27 cellular contexts compared by ENCODE assay signal in the genomic region with DNA sequence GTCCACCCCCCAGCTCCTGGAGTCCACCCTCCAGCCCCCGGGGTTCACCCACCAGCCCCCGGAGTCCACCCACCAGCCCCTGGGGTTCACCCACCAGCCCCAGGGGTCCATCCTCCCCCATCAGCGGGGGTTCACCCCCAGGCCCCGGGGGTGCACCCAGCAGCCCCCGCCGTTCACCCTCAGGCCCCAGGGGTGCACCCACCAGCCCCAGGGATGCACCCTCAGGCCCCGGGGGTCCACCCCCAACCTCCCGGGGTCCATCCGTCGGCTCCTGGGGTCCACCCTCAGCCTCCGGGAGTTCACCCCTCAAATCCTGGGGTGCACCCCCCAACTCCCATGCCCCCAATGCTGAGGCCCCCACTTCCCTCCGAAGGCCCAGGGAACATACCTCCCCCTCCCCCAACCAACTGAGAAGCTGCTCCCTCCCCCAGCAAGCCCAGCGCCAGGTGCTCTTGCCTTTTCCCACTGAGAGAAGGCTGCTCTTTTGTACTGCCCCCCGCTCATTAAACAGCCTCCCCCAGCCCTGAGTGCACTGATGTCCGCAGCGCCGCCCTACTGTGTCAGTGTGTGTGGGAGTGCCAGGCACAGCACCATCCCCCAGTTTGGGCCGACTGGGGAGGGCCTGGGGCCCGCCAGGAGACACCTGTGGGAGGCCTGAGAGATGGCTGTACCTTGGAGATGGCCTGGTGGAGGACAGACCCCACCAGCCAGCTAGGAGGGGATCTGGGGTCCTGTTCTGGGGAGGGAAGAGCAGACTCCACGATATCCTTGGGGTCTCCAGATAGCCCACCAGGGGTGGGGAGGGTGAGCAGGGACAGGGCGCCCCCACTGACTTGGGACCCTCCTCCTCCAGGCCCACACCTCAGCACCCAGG. TPM values are rescaled to one million over a fixed set of nuclear protein-coding genes. Genes with fewer than 3 reads are reported as not detected.
DNase-seq lines count a peak whose midpoint lies in the region; ATAC-seq and TF ChIP-seq lines count a peak whose summit lies in the region.
"Had no signal": no experiment of that assay in that cellular context is flagged by ENCODE, and none has a peak within 500 bp of the region (broad histone marks: within the 10 kb centered on the region; RNA-seq: fewer than 3 reads in every experiment).

No MANE protein-coding gene starts in this region.

- no peak overlapping the region for H3K4me3 Mint-ChIP-seq in stimulated activated memory B cell treated with anti-CD40 and anti-IgM and Interleukin-4, amounts not matched to agents 10 μg/mL and 1 μg/mL and 100 μg/mL, for 72 hours
- no peak overlapping the region for H3K4me3 Mint-ChIP-seq in stimulated activated effector memory CD8-positive, alpha-beta T cell treated with anti-CD3 and anti-CD28 coated beads, Interleukin-12 subunit alpha, Interleukin-12 subunit beta, amount 100 ng/mL, for 72 hours
- H3K4me3 Mint-ChIP-seq: activated CD4-positive, alpha-beta T cell treated with anti-CD3 and anti-CD28 coated beads, Interleukin-2, amount 10 ng/mL, durations not matched to agents 24 days and 14 days; activated CD8-positive, alpha-beta memory T cell treated with anti-CD3 and anti-CD28 coated beads, Interleukin-2, amount 10 ng/mL, durations not matched to agents 7 days and 5 days; activated naive CD4-positive, alpha-beta T cell treated with anti-CD3 and anti-CD28 coated beads, Interleukin-2, amount 50 U/mL, for 24 hours; activated T-helper 1 cell treated with anti-CD3 and anti-CD28 coated beads, Interleukin-12 subunit alpha, Interleukin-12 subunit beta, Interleukin-2, Interleukin-4 antibody, amounts not matched to agents 30 ng/mL and 10 ng/mL and 1 ng/mL, durations not matched to agents 14 hours and 24 hours and 36 hours; central memory CD8-positive, alpha-beta T cell; natural killer cell; T-helper 17 cell had no signal

- peaks cover 24% of the 10 kb centered on the region for H3K27me3 Mint-ChIP-seq in stimulated activated memory B cell treated with anti-CD40 and anti-IgM and Interleukin-4, amounts not matched to agents 10 μg/mL and 1 μg/mL and 100 μg/mL, for 72 hours
- H3K27me3 Mint-ChIP-seq: activated naive CD4-positive, alpha-beta T cell treated with anti-CD3 and anti-CD28 coated beads, Interleukin-2, amount 50 U/mL, for 24 hours; central memory CD8-positive, alpha-beta T cell; T-helper 17 cell had no signal

- ATAC-seq in right cardiac atrium (no peak), heart right ventricle (no peak), omental fat pad (ENCODE audit: low FRiP score) (no peak)
- peak; percentile 54 for ATAC-seq in stimulated activated memory B cell treated with anti-CD40 and anti-IgM and Interleukin-4, amounts not matched to agents 10 μg/mL and 1 μg/mL and 100 μg/mL, for 72 hours
- no peak for ATAC-seq in stimulated activated effector memory CD8-positive, alpha-beta T cell treated with anti-CD3 and anti-CD28 coated beads, Interleukin-12 subunit alpha, Interleukin-12 subunit beta, amount 100 ng/mL, for 72 hours
- ATAC-seq: activated CD8-positive, alpha-beta memory T cell treated with anti-CD3 and anti-CD28 coated beads, Interleukin-2, amount 10 ng/mL, durations not matched to agents 7 days and 5 days; left lung; natural killer cell; T-helper 17 cell had no signal

- no peak overlapping the region for H2AFZ ChIP-seq in PC-9

- TSS peak; percentile 75 for BruUV-seq in PC-9 (replicated peaks; lab: Mats Ljungman, UMichigan)

- no peak overlapping the region for H3K27ac ChIP-seq in right cardiac atrium (ENCODE audit: low read length)
- H3K27ac ChIP-seq in heart right ventricle: no peak overlapping the region
- H3K27ac ChIP-seq in PC-9: no peak overlapping the region
- H3K27ac ChIP-seq: BLaER1 treated with 17β-estradiol and CSF1 and Interleukin-3, amounts not matched to agents 10 nM and 100 nM; epithelial cell of prostate; left lung; SJSA1 had no signal

- H3K79me2 ChIP-seq in PC-9 (ENCODE audit: low read depth): no peaks in the 10 kb centered on the region

- no peaks in the 10 kb centered on the region for H3K9me3 Mint-ChIP-seq in stimulated activated memory B cell treated with anti-CD40 and anti-IgM and Interleukin-4, amounts not matched to agents 10 μg/mL and 1 μg/mL and 100 μg/mL, for 72 hours
- H3K9me3 Mint-ChIP-seq in stimulated activated effector memory CD8-positive, alpha-beta T cell treated with anti-CD3 and anti-CD28 coated beads, Interleukin-12 subunit alpha, Interleukin-12 subunit beta, amount 100 ng/mL, for 72 hours: no peaks in the 10 kb centered on the region
- H3K9me3 Mint-ChIP-seq: activated CD4-positive, alpha-beta T cell treated with anti-CD3 and anti-CD28 coated beads, Interleukin-2, amount 10 ng/mL, durations not matched to agents 24 days and 14 days; activated naive CD4-positive, alpha-beta T cell treated with anti-CD3 and anti-CD28 coated beads, Interleukin-2, amount 50 U/mL, for 24 hours; activated T-helper 1 cell treated with anti-CD3 and anti-CD28 coated beads, Interleukin-12 subunit alpha, Interleukin-12 subunit beta, Interleukin-2, Interleukin-4 antibody, amounts not matched to agents 30 ng/mL and 10 ng/mL and 1 ng/mL, durations not matched to agents 14 hours and 24 hours and 36 hours; central memory CD8-positive, alpha-beta T cell; natural killer cell had no signal

- CTCF ChIA-PET in PC-9 (lab: Charles Lee): interaction anchor here (0.6 to 0.8 kb wide), 2 partner anchors 67 to 453 kb away, joined by 3 to 16 read pairs; no protein-coding TSS in a partner anchor

- no peak overlapping the region for H3K4me2 ChIP-seq in PC-9
- H3K4me2 ChIP-seq: BLaER1 treated with 17β-estradiol and CSF1 and Interleukin-3, amounts not matched to agents 10 nM and 100 nM had no signal

- peaks cover 6% of the 10 kb centered on the region; the same call in 1 of the 2 replicates for H4K20me1 ChIP-seq in PC-9 (ENCODE audit: insufficient read depth)

- H3K27me3 ChIP-seq in right cardiac atrium (ENCODE audit: control insufficient read depth, insufficient read depth) (no peaks in the 10 kb centered on the region), heart right ventricle (peaks cover 34 to 48% (median 41%) of the 10 kb centered on the region in 7 donors), PC-9 (ENCODE audit: insufficient read depth, low read depth) (no peaks in the 10 kb centered on the region)
- H3K27me3 ChIP-seq: SJSA1 had no signal

- TF ChIP-seq CTCF in heart right ventricle (IDR thresholded peaks at IDR 0.05): no peak
- TF ChIP-seq CTCF in PC-9 (conservative IDR thresholded peaks at IDR 0.05): no peak
- TF ChIP-seq CTCF in omental fat pad (IDR thresholded peaks at IDR 0.05): no peak

- H3K9me3 ChIP-seq in right cardiac atrium (ENCODE audit: control insufficient read depth, low read length) (no peaks in the 10 kb centered on the region), heart right ventricle (no peaks in the 10 kb centered on the region), PC-9 (ENCODE audit: insufficient read depth, low read depth) (no peaks in the 10 kb centered on the region)
- H3K9me3 ChIP-seq: left lung, pancreas, SJSA1 had no signal

- no peaks in the 10 kb centered on the region for H3K9me2 ChIP-seq in PC-9 (ENCODE audit: insufficient read depth)

- DNase-seq in right cardiac atrium (peak in 2 of 3 donors; percentile 29 to 59), heart right ventricle (no peak), PC-9 (no peak), omental fat pad (ENCODE audit: low spot score) (no peak)
- DNase-seq in stimulated activated effector memory CD8-positive, alpha-beta T cell treated with anti-CD3 and anti-CD28 coated beads, Interleukin-12 subunit alpha, Interleukin-12 subunit beta, amount 100 ng/mL, for 72 hours (ENCODE audit: low spot score in 2 of 2): no peak
- DNase-seq: ACHN; activated CD4-positive, alpha-beta T cell treated with anti-CD3 and anti-CD28 coated beads, Interleukin-2, amount 10 ng/mL, durations not matched to agents 24 days and 14 days; activated CD8-positive, alpha-beta memory T cell treated with anti-CD3 and anti-CD28 coated beads, Interleukin-2, amount 10 ng/mL, durations not matched to agents 7 days and 5 days; anterior cingulate cortex; dorsolateral prefrontal cortex; EL; midbrain; natural killer cell; NCI-H1092; NCI-H2029 treated with DMSO at 0.1 percent for 48 hours; NCI-H446; T-helper 17 cell had no signal

- peaks cover 32% of the 10 kb centered on the region for H3K4me1 Mint-ChIP-seq in stimulated activated memory B cell treated with anti-CD40 and anti-IgM and Interleukin-4, amounts not matched to agents 10 μg/mL and 1 μg/mL and 100 μg/mL, for 72 hours
- peaks cover 16% of the 10 kb centered on the region for H3K4me1 Mint-ChIP-seq in stimulated activated effector memory CD8-positive, alpha-beta T cell treated with anti-CD3 and anti-CD28 coated beads, Interleukin-12 subunit alpha, Interleukin-12 subunit beta, amount 100 ng/mL, for 72 hours
- H3K4me1 Mint-ChIP-seq: activated naive CD4-positive, alpha-beta T cell treated with anti-CD3 and anti-CD28 coated beads, Interleukin-2, amount 50 U/mL, for 24 hours; central memory CD8-positive, alpha-beta T cell had no signal

- intact Hi-C loops in right cardiac atrium (cut with DNase I): no loop called here
- intact Hi-C loops in heart right ventricle (cut with DNase I): no loop called here
- intact Hi-C loops in PC-9 (cut with micrococcal nuclease; ENCODE audit: unreplicated experiment): no loop called here

- peaks cover 5% of the 10 kb centered on the region for H3K4me1 ChIP-seq in right cardiac atrium (ENCODE audit: control insufficient read depth, insufficient read depth, low read length)
- peaks cover 8 to 51% (median 43%) of the 10 kb centered on the region in 9 donors for H3K4me1 ChIP-seq in heart right ventricle
- H3K4me1 ChIP-seq in PC-9 (replicated peaks; ENCODE audit: insufficient read depth): no peaks in the 10 kb centered on the region
- H3K4me1 ChIP-seq: pancreas, SJSA1 had no signal

- H3F3A ChIP-seq in PC-9 (ENCODE audit: insufficient read depth, low read depth): no peaks in the 10 kb centered on the region

- H3K36me3 Mint-ChIP-seq in stimulated activated memory B cell treated with anti-CD40 and anti-IgM and Interleukin-4, amounts not matched to agents 10 μg/mL and 1 μg/mL and 100 μg/mL, for 72 hours: peaks cover 51% of the 10 kb centered on the region
- peaks cover 56% of the 10 kb centered on the region for H3K36me3 Mint-ChIP-seq in stimulated activated effector memory CD8-positive, alpha-beta T cell treated with anti-CD3 and anti-CD28 coated beads, Interleukin-12 subunit alpha, Interleukin-12 subunit beta, amount 100 ng/mL, for 72 hours
- H3K36me3 Mint-ChIP-seq: natural killer cell had no signal

- H3K36me3 ChIP-seq in heart right ventricle (peaks cover 13 to 55% (median 43%) of the 10 kb centered on the region in 9 donors), PC-9 (ENCODE audit: low read depth) (no peaks in the 10 kb centered on the region)

- no peak overlapping the region for H3K27ac Mint-ChIP-seq in stimulated activated memory B cell treated with anti-CD40 and anti-IgM and Interleukin-4, amounts not matched to agents 10 μg/mL and 1 μg/mL and 100 μg/mL, for 72 hours
- no peak overlapping the region for H3K27ac Mint-ChIP-seq in stimulated activated effector memory CD8-positive, alpha-beta T cell treated with anti-CD3 and anti-CD28 coated beads, Interleukin-12 subunit alpha, Interleukin-12 subunit beta, amount 100 ng/mL, for 72 hours
- H3K27ac Mint-ChIP-seq: activated CD4-positive, alpha-beta T cell treated with anti-CD3 and anti-CD28 coated beads, Interleukin-2, amount 10 ng/mL, durations not matched to agents 24 days and 14 days; activated CD8-positive, alpha-beta memory T cell treated with anti-CD3 and anti-CD28 coated beads, Interleukin-2, amount 10 ng/mL, durations not matched to agents 7 days and 5 days; activated naive CD4-positive, alpha-beta T cell treated with anti-CD3 and anti-CD28 coated beads, Interleukin-2, amount 50 U/mL, for 24 hours; activated T-helper 1 cell treated with anti-CD3 and anti-CD28 coated beads, Interleukin-12 subunit alpha, Interleukin-12 subunit beta, Interleukin-2, Interleukin-4 antibody, amounts not matched to agents 30 ng/mL and 10 ng/mL and 1 ng/mL, durations not matched to agents 14 hours and 24 hours and 36 hours; natural killer cell; T-helper 17 cell had no signal

- no peak overlapping the region for H3K4me3 ChIP-seq in right cardiac atrium (ENCODE audit: low read length)
- H3K4me3 ChIP-seq in heart right ventricle: no peak overlapping the region
- no peak overlapping the region for H3K4me3 ChIP-seq in PC-9
- H3K4me3 ChIP-seq: BLaER1 treated with 17β-estradiol and CSF1 and Interleukin-3, amounts not matched to agents 10 nM and 100 nM; dorsolateral prefrontal cortex; left lung; pancreas; SJSA1 had no signal

- WGBS in right cardiac atrium: 83% methylated on average over 21 of the region's 21 CpGs
- WGBS in heart right ventricle, 2 donors: 86 to 87% methylated on average over 18 to 21 of the region's 21 CpGs

- POLR2A ChIA-PET in PC-9 (lab: Charles Lee; ENCODE audit: unreplicated experiment): interaction anchor here (0.6 kb wide), 1 partner anchor 227 kb away, joined by 5 read pairs; the partner anchor contains the start of gene GADD45B

RNA-seq across cellular contexts. Expression of gene AMH, which starts 0.8 kb away (rescaled TPM):
- total RNA-seq in right cardiac atrium (1 to 10 TPM in 2 of 4 donors, under 1 TPM in 2; 0.31 to 1.6 (median 1.1) TPM), heart right ventricle (under 1 TPM; 0.15 to 0.70 (median 0.41) TPM), PC-9 (2021) (6.9 and 8.1 TPM in 2 replicates), omental fat pad (1 to 10 TPM in 1 of 4 donors, under 1 TPM in 2, not detected in 1; 0.25 to 1.1 (median 0.72) TPM)
- polyA plus RNA-seq in right cardiac atrium (0.36 TPM), heart right ventricle (1 to 10 TPM in 1 of 2 donors, under 1 TPM in 1; 0.30 to 1.0 TPM)

RNA-seq across cellular contexts. Expression of gene JSRP1, which starts 7.8 kb away (rescaled TPM):
- total RNA-seq in right cardiac atrium (not detected), heart right ventricle (under 1 TPM in 3 of 10 donors, not detected in 7; 0.31 to 0.72 (median 0.45) TPM), PC-9 (2021) (1.1 and 1.4 TPM in 2 replicates), omental fat pad (not detected)
- polyA plus RNA-seq in right cardiac atrium (0.75 TPM), heart right ventricle (under 1 TPM in 1 of 2 donors, not detected in 1; 0.29 TPM)
- total RNA-seq: activated T-helper 1 cell treated with anti-CD3 and anti-CD28 coated beads, Interleukin-12 subunit alpha, Interleukin-12 subunit beta, Interleukin-2, Interleukin-4 antibody, amounts not matched to agents 30 ng/mL and 10 ng/mL and 1 ng/mL, durations not matched to agents 14 hours and 24 hours and 36 hours; sciatic nerve; SJSA1 had no signal

RNA-seq across cellular contexts. Expression of gene SF3A2, which starts 11.7 kb away (rescaled TPM):
- total RNA-seq in right cardiac atrium (10 to 100 TPM; 30.0 to 34.9 (median 33.1) TPM), heart right ventricle (10 to 100 TPM; 24.6 to 45.2 (median 30.4) TPM), PC-9 (2021) (73.5 and 83.0 TPM in 2 replicates), omental fat pad (10 to 100 TPM; 13.2 to 31.1 (median 24.5) TPM)
- polyA plus RNA-seq in right cardiac atrium (26.4 TPM), heart right ventricle (10 to 100 TPM; 25.8 to 47.3 TPM)

RNA-seq across cellular contexts. Expression of gene PLEKHJ1, which starts 12.2 kb away (rescaled TPM):
- total RNA-seq in right cardiac atrium: 10 to 100 TPM; 39.9 to 51.8 (median 45.8) TPM
- 65.2 TPM for polyA plus RNA-seq in right cardiac atrium
- total RNA-seq in heart right ventricle: 10 to 100 TPM; 40.0 to 76.5 (median 45.0) TPM
- 100 to 1,000 TPM in 1 of 2 donors, 10 to 100 TPM in 1; 83.6 to 103 TPM for polyA plus RNA-seq in heart right ventricle
- 38.6 and 45.9 TPM in 2 replicates for total RNA-seq in PC-9 (2021)
- 10 to 100 TPM; 45.0 to 67.5 (median 52.3) TPM for total RNA-seq in omental fat pad

RNA-seq across cellular contexts. Expression of gene PEAK3, which starts 33.6 kb away (rescaled TPM):
- total RNA-seq in right cardiac atrium (1 to 10 TPM; 1.0 to 3.1 (median 1.7) TPM), heart right ventricle (1 to 10 TPM in 1 of 10 donors, under 1 TPM in 9; 0.11 to 1.1 (median 0.22) TPM), PC-9 (2021) (not detected in 2 replicates), omental fat pad (1 to 10 TPM in 3 of 4 donors, under 1 TPM in 1; 0.09 to 9.1 (median 1.3) TPM)
- polyA plus RNA-seq in right cardiac atrium (0.84 TPM), heart right ventricle (under 1 TPM; 0.13 to 0.22 TPM)
- total RNA-seq: SJSA1, T-helper 17 cell had no signal

Comparison
In these comparisons a context has a peak if more than half of its experiments do, and no peak if none do; other contexts are left out.
1. DNase-seq: peak in right cardiac atrium (2 of 3); none in heart right ventricle (0 of 2), PC-9 (0 of 2), stimulated activated effector memory CD8-positive, alpha-beta T cell treated with anti-CD3 and anti-CD28 coated beads, Interleukin-12 subunit alpha, Interleukin-12 subunit beta, amount 100 ng/mL, for 72 hours (0 of 2) and omental fat pad (single experiment).